In the genomic region with DNA sequence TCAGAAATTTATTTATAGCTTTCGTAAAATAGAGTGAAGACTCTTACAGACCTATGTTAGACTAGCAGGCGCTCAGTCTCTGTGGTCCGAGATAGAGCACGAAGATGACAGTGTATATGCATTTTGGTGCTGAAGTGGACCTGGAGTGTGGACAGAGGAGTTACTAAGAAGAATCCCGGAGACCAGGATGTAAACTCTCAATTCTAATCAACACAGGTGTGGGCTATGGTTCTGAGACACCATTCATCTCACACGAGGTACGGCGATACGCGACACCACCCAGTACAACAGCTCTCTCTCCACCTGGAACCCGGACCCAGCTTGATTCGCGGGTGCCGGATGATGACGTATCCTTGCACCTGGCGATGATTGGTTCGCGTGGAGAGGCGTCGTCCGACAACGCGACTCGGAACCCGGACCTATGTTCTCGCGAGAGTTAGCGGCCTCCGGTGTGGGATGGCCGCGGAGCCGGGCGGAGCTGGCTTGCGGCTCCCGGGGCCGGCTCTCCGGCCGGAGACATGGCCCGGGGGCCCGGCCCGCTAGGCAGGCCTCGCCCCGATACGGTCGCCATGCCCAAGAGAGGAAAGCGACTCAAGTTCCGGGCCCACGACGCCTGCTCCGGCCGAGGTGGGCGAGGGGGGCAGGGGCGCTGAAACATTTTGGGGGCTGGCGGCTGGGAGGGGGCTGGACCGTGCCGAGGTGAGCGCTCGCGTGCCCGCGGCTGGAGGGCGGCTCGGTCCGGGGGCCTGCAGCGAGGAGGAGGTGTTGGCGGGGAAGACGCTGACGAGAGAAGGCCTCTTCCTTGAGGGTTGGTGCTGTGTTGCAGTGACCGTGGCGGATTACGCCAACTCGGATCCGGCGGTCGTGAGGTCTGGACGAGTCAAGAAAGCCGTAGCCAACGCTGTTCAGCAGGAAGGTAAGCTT, we compare ENCODE assay signal across 1 cellular context.
TF ChIP-seq lines count a peak whose summit lies in the region.

A gene with protein sequence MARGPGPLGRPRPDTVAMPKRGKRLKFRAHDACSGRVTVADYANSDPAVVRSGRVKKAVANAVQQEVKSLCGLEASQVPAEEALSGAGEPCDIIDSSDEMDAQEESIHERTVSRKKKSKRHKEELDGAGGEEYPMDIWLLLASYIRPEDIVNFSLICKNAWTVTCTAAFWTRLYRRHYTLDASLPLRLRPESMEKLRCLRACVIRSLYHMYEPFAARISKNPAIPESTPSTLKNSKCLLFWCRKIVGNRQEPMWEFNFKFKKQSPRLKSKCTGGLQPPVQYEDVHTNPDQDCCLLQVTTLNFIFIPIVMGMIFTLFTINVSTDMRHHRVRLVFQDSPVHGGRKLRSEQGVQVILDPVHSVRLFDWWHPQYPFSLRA (plus strand): TSS at position 427 of the 924 bp plus-strand sequence. CDS start 92 bp downstream, at position 519.

TF ChIP-seq in K562, 482 proteins besides CTCF, POLR2A, EP300 and RAD21 (continued from another document):
- TF ChIP-seq, protein P1, sequence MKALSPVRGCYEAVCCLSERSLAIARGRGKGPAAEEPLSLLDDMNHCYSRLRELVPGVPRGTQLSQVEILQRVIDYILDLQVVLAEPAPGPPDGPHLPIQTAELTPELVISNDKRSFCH (CRISPR knock-in tag; IDR thresholded peaks at IDR 0.05), result no peak
- TF ChIP-seq, protein P1 (tag; IDR thresholded peaks at IDR 0.05), result peak; percentile 41; the same call in 1 of the 2 replicates
- TF ChIP-seq NFIX (CRISPR knock-in tag; IDR thresholded peaks at IDR 0.05; ENCODE audit: low read depth), result no peak
- no peak for TF ChIP-seq TFAM (CRISPR knock-in tag; conservative IDR thresholded peaks at IDR 0.05)
- no peak for TF ChIP-seq PURB (CRISPR knock-in tag; IDR thresholded peaks at IDR 0.05; ENCODE audit: low read depth)
- no peak for TF ChIP-seq COPS2 (conservative IDR thresholded peaks at IDR 0.05)
- TF ChIP-seq, protein P2, sequence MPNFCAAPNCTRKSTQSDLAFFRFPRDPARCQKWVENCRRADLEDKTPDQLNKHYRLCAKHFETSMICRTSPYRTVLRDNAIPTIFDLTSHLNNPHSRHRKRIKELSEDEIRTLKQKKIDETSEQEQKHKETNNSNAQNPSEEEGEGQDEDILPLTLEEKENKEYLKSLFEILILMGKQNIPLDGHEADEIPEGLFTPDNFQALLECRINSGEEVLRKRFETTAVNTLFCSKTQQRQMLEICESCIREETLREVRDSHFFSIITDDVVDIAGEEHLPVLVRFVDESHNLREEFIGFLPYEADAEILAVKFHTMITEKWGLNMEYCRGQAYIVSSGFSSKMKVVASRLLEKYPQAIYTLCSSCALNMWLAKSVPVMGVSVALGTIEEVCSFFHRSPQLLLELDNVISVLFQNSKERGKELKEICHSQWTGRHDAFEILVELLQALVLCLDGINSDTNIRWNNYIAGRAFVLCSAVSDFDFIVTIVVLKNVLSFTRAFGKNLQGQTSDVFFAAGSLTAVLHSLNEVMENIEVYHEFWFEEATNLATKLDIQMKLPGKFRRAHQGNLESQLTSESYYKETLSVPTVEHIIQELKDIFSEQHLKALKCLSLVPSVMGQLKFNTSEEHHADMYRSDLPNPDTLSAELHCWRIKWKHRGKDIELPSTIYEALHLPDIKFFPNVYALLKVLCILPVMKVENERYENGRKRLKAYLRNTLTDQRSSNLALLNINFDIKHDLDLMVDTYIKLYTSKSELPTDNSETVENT (CRISPR knock-in tag; IDR thresholded peaks at IDR 0.05), result peak; percentile 78
- TF ChIP-seq, protein P3, sequence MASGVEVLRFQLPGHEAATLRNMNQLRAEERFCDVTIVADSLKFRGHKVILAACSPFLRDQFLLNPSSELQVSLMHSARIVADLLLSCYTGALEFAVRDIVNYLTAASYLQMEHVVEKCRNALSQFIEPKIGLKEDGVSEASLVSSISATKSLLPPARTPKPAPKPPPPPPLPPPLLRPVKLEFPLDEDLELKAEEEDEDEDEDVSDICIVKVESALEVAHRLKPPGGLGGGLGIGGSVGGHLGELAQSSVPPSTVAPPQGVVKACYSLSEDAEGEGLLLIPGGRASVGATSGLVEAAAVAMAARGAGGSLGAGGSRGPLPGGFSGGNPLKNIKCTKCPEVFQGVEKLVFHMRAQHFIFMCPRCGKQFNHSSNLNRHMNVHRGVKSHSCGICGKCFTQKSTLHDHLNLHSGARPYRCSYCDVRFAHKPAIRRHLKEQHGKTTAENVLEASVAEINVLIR (CRISPR knock-in tag; IDR thresholded peaks at IDR 0.05), result peak; percentile 99
- no peak; the same call in 1 of the 2 replicates for TF ChIP-seq ZNF445 (CRISPR knock-in tag; IDR thresholded peaks at IDR 0.05; ENCODE audit: low read depth)
- no peak for TF ChIP-seq SNRNP70 (optimal IDR thresholded peaks at IDR 0.05; ENCODE audit: low read depth, low read length)
- TF ChIP-seq, protein P4, sequence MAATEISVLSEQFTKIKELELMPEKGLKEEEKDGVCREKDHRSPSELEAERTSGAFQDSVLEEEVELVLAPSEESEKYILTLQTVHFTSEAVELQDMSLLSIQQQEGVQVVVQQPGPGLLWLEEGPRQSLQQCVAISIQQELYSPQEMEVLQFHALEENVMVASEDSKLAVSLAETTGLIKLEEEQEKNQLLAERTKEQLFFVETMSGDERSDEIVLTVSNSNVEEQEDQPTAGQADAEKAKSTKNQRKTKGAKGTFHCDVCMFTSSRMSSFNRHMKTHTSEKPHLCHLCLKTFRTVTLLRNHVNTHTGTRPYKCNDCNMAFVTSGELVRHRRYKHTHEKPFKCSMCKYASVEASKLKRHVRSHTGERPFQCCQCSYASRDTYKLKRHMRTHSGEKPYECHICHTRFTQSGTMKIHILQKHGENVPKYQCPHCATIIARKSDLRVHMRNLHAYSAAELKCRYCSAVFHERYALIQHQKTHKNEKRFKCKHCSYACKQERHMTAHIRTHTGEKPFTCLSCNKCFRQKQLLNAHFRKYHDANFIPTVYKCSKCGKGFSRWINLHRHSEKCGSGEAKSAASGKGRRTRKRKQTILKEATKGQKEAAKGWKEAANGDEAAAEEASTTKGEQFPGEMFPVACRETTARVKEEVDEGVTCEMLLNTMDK (IDR thresholded peaks at IDR 0.05; ENCODE audit: borderline replicate concordance, insufficient read depth, low read depth, low read length, poor library complexity, severe bottlenecking), result no peak
- TF ChIP-seq, protein P5, sequence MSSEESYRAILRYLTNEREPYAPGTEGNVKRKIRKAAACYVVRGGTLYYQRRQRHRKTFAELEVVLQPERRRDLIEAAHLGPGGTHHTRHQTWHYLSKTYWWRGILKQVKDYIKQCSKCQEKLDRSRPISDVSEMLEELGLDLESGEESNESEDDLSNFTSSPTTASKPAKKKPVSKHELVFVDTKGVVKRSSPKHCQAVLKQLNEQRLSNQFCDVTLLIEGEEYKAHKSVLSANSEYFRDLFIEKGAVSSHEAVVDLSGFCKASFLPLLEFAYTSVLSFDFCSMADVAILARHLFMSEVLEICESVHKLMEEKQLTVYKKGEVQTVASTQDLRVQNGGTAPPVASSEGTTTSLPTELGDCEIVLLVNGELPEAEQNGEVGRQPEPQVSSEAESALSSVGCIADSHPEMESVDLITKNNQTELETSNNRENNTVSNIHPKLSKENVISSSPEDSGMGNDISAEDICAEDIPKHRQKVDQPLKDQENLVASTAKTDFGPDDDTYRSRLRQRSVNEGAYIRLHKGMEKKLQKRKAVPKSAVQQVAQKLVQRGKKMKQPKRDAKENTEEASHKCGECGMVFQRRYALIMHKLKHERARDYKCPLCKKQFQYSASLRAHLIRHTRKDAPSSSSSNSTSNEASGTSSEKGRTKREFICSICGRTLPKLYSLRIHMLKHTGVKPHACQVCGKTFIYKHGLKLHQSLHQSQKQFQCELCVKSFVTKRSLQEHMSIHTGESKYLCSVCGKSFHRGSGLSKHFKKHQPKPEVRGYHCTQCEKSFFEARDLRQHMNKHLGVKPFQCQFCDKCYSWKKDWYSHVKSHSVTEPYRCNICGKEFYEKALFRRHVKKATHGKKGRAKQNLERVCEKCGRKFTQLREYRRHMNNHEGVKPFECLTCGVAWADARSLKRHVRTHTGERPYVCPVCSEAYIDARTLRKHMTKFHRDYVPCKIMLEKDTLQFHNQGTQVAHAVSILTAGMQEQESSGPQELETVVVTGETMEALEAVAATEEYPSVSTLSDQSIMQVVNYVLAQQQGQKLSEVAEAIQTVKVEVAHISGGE (CRISPR knock-in tag; IDR thresholded peaks at IDR 0.05), result peak in 1 of 3 experiments; percentile 66; a peak in 2 of 6 replicates
- TF ChIP-seq TARDBP (IDR thresholded peaks at IDR 0.05), result no peak
- TF ChIP-seq BDP1 (IDR thresholded peaks at IDR 0.05; ENCODE audit: insufficient read depth, insufficient read length), result no peak
- no peak for TF ChIP-seq ZNF165 (CRISPR knock-in tag; IDR thresholded peaks at IDR 0.05; ENCODE audit: borderline replicate concordance)
- TF ChIP-seq JUND (IDR thresholded peaks at IDR 0.05; ENCODE audit: borderline replicate concordance, low read depth, low read length), result peak; percentile 79
- TF ChIP-seq JUND (tag; IDR thresholded peaks at IDR 0.05; ENCODE audit: borderline replicate concordance, low read depth, low read length), result peak; percentile 60; the same call in 1 of the 3 replicates
